Comparison of ENCODE assay signal across 23 cellular contexts in genomic region chr16:3408561-3409197, GRCh38. TPM values are rescaled to one million over a fixed set of nuclear protein-coding genes. Genes with fewer than 3 reads are reported as not detected.
"Had no signal": no experiment of that assay in that cellular context is flagged by ENCODE, and none has a peak within 500 bp of the region (broad histone marks: within the 10 kb centered on the region; RNA-seq: fewer than 3 reads in every experiment).

No MANE protein-coding gene starts in this region.

- ATAC-seq: activated CD8-positive, alpha-beta T cell treated with anti-CD3 and anti-CD28 coated beads for 36 hours; activated naive CD4-positive, alpha-beta T cell treated with anti-CD3 and anti-CD28 coated beads, Interleukin-2, amount 50 U/mL, for 72 hours; activated T-cell treated with anti-CD3 and anti-CD28 coated beads, Interleukin-2, amount 50 U/mL, for 4 hours; gastrocnemius medialis; heart right ventricle; left cardiac atrium; naive thymus-derived CD8-positive, alpha-beta T cell; stimulated activated naive CD8-positive, alpha-beta T cell treated with anti-CD3 and anti-CD28 coated beads, Interleukin-15, Interleukin-2, amounts not matched to agents 100 U/mL and 50 U/mL, for 24 hours had no signal

- H3K27me3 ChIP-seq: gastrocnemius medialis, heart right ventricle, testis had no signal

- H3K4me3 ChIP-seq: heart right ventricle, lung, testis had no signal

- H3K4me1 ChIP-seq: gastrocnemius medialis, testis had no signal

- DNase-seq: activated CD4-positive, alpha-beta T cell treated with anti-CD3 and anti-CD28 coated beads for 4 hours; activated CD8-positive, alpha-beta T cell treated with anti-CD3 and anti-CD28 coated beads for 36 hours; activated effector memory CD4-positive, alpha-beta T cell treated with Interleukin-2 at 50 U/mL for 16 hours; activated T-cell treated with anti-CD3 and anti-CD28 coated beads, Interleukin-2, amount 50 U/mL, for 4 hours; amygdala; central memory CD4-positive, alpha-beta T cell; cortex of kidney; effector memory CD4-positive, alpha-beta T cell; gastrocnemius medialis; heart right ventricle; left cardiac atrium; midbrain; naive thymus-derived CD8-positive, alpha-beta T cell; small intestine; stimulated activated CD4-positive, alpha-beta T cell treated with anti-CD3 and anti-CD28 coated beads, Interleukin-4, amount 100 ng/mL, for 24 hours; stimulated activated CD8-positive, alpha-beta memory T cell treated with anti-CD3 and anti-CD28 coated beads, Interleukin-4, amount 100 ng/mL, for 48 hours; stimulated activated naive CD8-positive, alpha-beta T cell treated with anti-CD3 and anti-CD28 coated beads, Interleukin-15, Interleukin-2, amounts not matched to agents 100 U/mL and 50 U/mL, for 24 hours; T-helper 2 cell; testis had no signal

- H3K27ac ChIP-seq: gastrocnemius medialis, heart right ventricle, testis had no signal

- FAIRE-seq: small intestine had no signal

RNA-seq across cellular contexts. Expression of gene OR2C1, which starts 53.0 kb away (rescaled TPM):
- total RNA-seq: activated CD8-positive, alpha-beta T cell treated with anti-CD3 and anti-CD28 coated beads for 36 hours; activated naive CD4-positive, alpha-beta T cell treated with anti-CD3 and anti-CD28 coated beads, Interleukin-2, amount 50 U/mL, for 72 hours; activated T-cell treated with anti-CD3 and anti-CD28 coated beads, Interleukin-2, amount 50 U/mL, for 4 hours; epithelial cell of proximal tubule; gastrocnemius medialis; naive thymus-derived CD8-positive, alpha-beta T cell; ureter had no signal
